10 cellular contexts compared by ENCODE assay signal in the genomic region with DNA sequence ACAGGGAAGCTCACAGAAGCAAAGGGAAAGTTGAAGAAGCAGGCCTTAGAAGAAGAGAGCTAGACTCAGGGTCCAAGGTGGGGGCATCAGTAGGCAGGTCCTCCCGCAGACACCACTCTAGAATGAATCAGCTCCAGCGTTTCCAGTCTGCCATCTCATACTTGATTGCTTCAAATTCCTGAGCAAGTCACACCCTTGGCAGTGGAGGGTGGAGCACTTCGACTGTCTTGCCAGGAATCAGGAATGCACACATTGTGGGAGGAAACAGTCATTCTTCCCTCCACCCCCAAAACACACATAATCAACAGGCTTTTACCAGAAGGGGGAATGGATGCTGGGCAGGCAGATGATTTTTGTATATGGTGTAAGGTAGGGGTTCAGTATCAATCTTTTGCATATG.
A peak's percentile ranks its signal among the peaks of the same experiment; 100 is the strongest.
DNase-seq lines count a peak whose midpoint lies in the region; ATAC-seq and TF ChIP-seq lines count a peak whose summit lies in the region.
"Had no signal": no experiment of that assay in that cellular context is flagged by ENCODE, and none has a peak within 500 bp of the region (broad histone marks: within the 10 kb centered on the region; RNA-seq: fewer than 3 reads in every experiment).

No MANE protein-coding gene starts in this region.

- TF ChIP-seq CTCF in astrocyte of the cerebellum (IDR thresholded peaks at IDR 0.05; ENCODE audit: low read depth, low read length, missing control alignments) (no peak), hepatocyte (IDR thresholded peaks at IDR 0.05; ENCODE audit: poor library complexity) (no peak), suprapubic skin (IDR thresholded peaks at IDR 0.05) (no peak)

- in situ Hi-C loops in astrocyte of the cerebellum (cut with HindIII; ENCODE audit: low sequenced_read_pairs): no loop called here

- H3K27ac ChIP-seq in hepatocyte (peak overlapping the region; percentile 94), suprapubic skin (peak overlapping the region; percentile 87)

- ATAC-seq in HG03565 (IDR thresholded peaks at IDR 0.05; ENCODE audit: unreplicated experiment) (no peak), HG02884 (IDR thresholded peaks at IDR 0.05; ENCODE audit: unreplicated experiment) (no peak)
- ATAC-seq: activated CD4-positive, alpha-beta T cell treated with anti-CD3 and anti-CD28 coated beads for 36 hours had no signal

- no peaks in the 10 kb centered on the region for H3K79me2 ChIP-seq in hepatocyte

- H4K20me1 ChIP-seq in hepatocyte (ENCODE audit: insufficient read depth, poor library complexity, severe bottlenecking): no peaks in the 10 kb centered on the region

- 54% methylated on average over 3 of the region's 3 CpGs for WGBS in hepatocyte (ENCODE audit: low lambda C conversion rate, missing lambda C conversion rate)
- 40% methylated on average over 3 of the region's 3 CpGs for WGBS in suprapubic skin

- H3K4me3 ChIP-seq in astrocyte of the cerebellum (ENCODE audit: low read depth, low read length) (no peak overlapping the region), hepatocyte (no peak overlapping the region), suprapubic skin (no peak overlapping the region)
- H3K4me3 ChIP-seq: coronary artery had no signal

- peak; percentile 77 for DNase-seq in HK-2 (ENCODE audit: unreplicated experiment)
- DNase-seq in astrocyte of the cerebellum (ENCODE audit: low read depth): peak; percentile 68
- peak; percentile 63 for DNase-seq in hepatocyte (ENCODE audit: low spot score)
- DNase-seq in suprapubic skin (ENCODE audit: low spot score in 2 of 2): no peak
- no peak for DNase-seq in DMS79 treated with DMSO at 0.1 percent for 48 hours (lab: John Stamatoyannopoulos, UW)
- DNase-seq in inferior parietal cortex (ENCODE audit: extremely low spot score): no peak
- DNase-seq: activated CD4-positive, alpha-beta T cell treated with anti-CD3 and anti-CD28 coated beads for 36 hours had no signal

- H3K36me3 ChIP-seq in hepatocyte (replicated peaks; ENCODE audit: insufficient read depth, low read depth): no peaks in the 10 kb centered on the region
- no peaks in the 10 kb centered on the region for H3K36me3 ChIP-seq in suprapubic skin

- H3K4me1 ChIP-seq in hepatocyte (ENCODE audit: insufficient read depth) (peaks cover 21% of the 10 kb centered on the region), suprapubic skin (peaks cover 27% of the 10 kb centered on the region)

- H3K9me3 ChIP-seq in hepatocyte (ENCODE audit: low read depth) (no peaks in the 10 kb centered on the region), suprapubic skin (no peaks in the 10 kb centered on the region)

- TF ChIP-seq POLR2A in suprapubic skin (IDR thresholded peaks at IDR 0.05): peak in 1 of 2 donors; percentile 14

- H2AFZ ChIP-seq in hepatocyte: no peak overlapping the region

- peak overlapping the region; percentile 37 for H3K4me2 ChIP-seq in hepatocyte

- H3K9me2 ChIP-seq in hepatocyte (replicated peaks; ENCODE audit: insufficient read depth): no peaks in the 10 kb centered on the region

- H3K27me3 ChIP-seq in hepatocyte (no peaks in the 10 kb centered on the region), suprapubic skin (no peaks in the 10 kb centered on the region)

- TF ChIP-seq EP300 in suprapubic skin (IDR thresholded peaks at IDR 0.05): no peak

Comparison
In these comparisons a context has a peak if more than half of its experiments do, and no peak if none do; other contexts are left out.
1. DNase-seq: peak in HK-2 (single experiment), astrocyte of the cerebellum (single experiment) and hepatocyte (single experiment); none in suprapubic skin (0 of 2), DMS79 treated with DMSO at 0.1 percent for 48 hours (single experiment) and inferior parietal cortex (single experiment).